1 cellular context compared by ENCODE assay signal in the genomic region with DNA sequence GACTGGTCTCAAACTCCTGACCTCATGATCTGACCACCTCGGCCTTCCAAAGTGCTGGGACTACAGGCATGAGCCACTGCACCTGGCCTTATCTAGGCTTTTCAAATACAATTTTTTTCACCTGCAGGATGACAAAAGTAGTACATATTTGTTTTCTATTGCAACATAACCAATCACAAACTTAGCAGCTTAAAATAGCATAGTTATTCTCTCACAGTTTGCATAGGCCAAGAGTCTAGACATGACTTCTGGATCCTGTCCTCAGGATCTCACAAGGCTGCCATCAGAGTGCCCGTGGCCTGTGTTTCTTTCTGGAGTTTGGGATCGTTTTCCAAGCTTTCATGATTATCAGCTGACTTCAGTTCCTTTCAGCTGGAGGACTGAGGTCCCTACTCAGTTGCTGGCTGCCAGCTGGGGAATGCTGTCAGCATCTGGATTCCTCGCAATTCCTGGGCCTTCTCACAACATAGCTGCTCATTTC.
TF ChIP-seq lines count a peak whose summit lies in the region.

No MANE protein-coding gene starts in this region.

TF ChIP-seq in HepG2, 621 proteins besides CTCF, POLR2A, EP300 and RAD21 (continued from another document and continues in another):
- TF ChIP-seq, protein P1, sequence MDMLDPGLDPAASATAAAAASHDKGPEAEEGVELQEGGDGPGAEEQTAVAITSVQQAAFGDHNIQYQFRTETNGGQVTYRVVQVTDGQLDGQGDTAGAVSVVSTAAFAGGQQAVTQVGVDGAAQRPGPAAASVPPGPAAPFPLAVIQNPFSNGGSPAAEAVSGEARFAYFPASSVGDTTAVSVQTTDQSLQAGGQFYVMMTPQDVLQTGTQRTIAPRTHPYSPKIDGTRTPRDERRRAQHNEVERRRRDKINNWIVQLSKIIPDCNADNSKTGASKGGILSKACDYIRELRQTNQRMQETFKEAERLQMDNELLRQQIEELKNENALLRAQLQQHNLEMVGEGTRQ (IDR thresholded peaks at IDR 0.05; ENCODE audit: low read depth, low read length) = no peak
- TF ChIP-seq, protein P1 (CRISPR knock-in tag; IDR thresholded peaks at IDR 0.05; ENCODE audit: borderline replicate concordance) = no peak
- no peak for TF ChIP-seq NCOA1 (CRISPR knock-in tag; IDR thresholded peaks at IDR 0.05)
- TF ChIP-seq NFKBIZ (CRISPR knock-in tag; IDR thresholded peaks at IDR 0.05) = no peak
- TF ChIP-seq TBP (CRISPR knock-in tag; IDR thresholded peaks at IDR 0.05) = no peak
- TF ChIP-seq ZBTB7B (CRISPR knock-in tag; IDR thresholded peaks at IDR 0.05) = no peak
- no peak for TF ChIP-seq PHF5A (CRISPR knock-in tag; IDR thresholded peaks at IDR 0.05; ENCODE audit: low read depth, unreplicated experiment)
- no peak for TF ChIP-seq MXD4 (CRISPR knock-in tag; IDR thresholded peaks at IDR 0.05)
- no peak for TF ChIP-seq POLR2G (IDR thresholded peaks at IDR 0.05; ENCODE audit: low read depth, low read length)
- TF ChIP-seq, protein P2, sequence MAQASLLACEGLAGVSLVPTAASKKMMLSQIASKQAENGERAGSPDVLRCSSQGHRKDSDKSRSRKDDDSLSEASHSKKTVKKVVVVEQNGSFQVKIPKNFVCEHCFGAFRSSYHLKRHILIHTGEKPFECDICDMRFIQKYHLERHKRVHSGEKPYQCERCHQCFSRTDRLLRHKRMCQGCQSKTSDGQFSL (CRISPR knock-in tag; IDR thresholded peaks at IDR 0.05) = no peak
- TF ChIP-seq, protein P3, sequence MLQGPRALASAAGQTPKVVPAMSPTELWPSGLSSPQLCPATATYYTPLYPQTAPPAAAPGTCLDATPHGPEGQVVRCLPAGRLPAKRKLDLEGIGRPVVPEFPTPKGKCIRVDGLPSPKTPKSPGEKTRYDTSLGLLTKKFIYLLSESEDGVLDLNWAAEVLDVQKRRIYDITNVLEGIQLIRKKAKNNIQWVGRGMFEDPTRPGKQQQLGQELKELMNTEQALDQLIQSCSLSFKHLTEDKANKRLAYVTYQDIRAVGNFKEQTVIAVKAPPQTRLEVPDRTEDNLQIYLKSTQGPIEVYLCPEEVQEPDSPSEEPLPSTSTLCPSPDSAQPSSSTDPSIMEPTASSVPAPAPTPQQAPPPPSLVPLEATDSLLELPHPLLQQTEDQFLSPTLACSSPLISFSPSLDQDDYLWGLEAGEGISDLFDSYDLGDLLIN (CRISPR knock-in tag; IDR thresholded peaks at IDR 0.05; ENCODE audit: borderline replicate concordance) = no peak
- no peak for TF ChIP-seq TSC22D2 (CRISPR knock-in tag; IDR thresholded peaks at IDR 0.05; ENCODE audit: borderline replicate concordance)
- no peak for TF ChIP-seq ZNF792 (CRISPR knock-in tag; IDR thresholded peaks at IDR 0.05)
- TF ChIP-seq ZNF350 (CRISPR knock-in tag; IDR thresholded peaks at IDR 0.05; ENCODE audit: borderline replicate concordance, low read depth) = no peak
- no peak for TF ChIP-seq ZNF550 (CRISPR knock-in tag; IDR thresholded peaks at IDR 0.05; ENCODE audit: borderline replicate concordance)
- no peak for TF ChIP-seq ZBTB7A (CRISPR knock-in tag; IDR thresholded peaks at IDR 0.05)
- TF ChIP-seq, protein P4, sequence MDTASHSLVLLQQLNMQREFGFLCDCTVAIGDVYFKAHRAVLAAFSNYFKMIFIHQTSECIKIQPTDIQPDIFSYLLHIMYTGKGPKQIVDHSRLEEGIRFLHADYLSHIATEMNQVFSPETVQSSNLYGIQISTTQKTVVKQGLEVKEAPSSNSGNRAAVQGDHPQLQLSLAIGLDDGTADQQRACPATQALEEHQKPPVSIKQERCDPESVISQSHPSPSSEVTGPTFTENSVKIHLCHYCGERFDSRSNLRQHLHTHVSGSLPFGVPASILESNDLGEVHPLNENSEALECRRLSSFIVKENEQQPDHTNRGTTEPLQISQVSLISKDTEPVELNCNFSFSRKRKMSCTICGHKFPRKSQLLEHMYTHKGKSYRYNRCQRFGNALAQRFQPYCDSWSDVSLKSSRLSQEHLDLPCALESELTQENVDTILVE (CRISPR knock-in tag; IDR thresholded peaks at IDR 0.05) = no peak
- TF ChIP-seq, protein P5, sequence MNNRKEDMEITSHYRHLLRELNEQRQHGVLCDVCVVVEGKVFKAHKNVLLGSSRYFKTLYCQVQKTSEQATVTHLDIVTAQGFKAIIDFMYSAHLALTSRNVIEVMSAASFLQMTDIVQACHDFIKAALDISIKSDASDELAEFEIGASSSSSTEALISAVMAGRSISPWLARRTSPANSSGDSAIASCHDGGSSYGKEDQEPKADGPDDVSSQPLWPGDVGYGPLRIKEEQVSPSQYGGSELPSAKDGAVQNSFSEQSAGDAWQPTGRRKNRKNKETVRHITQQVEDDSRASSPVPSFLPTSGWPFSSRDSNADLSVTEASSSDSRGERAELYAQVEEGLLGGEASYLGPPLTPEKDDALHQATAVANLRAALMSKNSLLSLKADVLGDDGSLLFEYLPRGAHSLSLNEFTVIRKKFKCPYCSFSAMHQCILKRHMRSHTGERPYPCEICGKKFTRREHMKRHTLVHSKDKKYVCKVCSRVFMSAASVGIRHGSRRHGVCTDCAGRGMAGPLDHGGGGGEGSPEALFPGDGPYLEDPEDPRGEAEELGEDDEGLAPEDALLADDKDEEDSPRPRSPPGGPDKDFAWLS (CRISPR knock-in tag; IDR thresholded peaks at IDR 0.05; ENCODE audit: borderline replicate concordance) = no peak
- TF ChIP-seq ATF1 (CRISPR knock-in tag; IDR thresholded peaks at IDR 0.05) = no peak
- TF ChIP-seq MAZ (IDR thresholded peaks at IDR 0.05; ENCODE audit: borderline replicate concordance, low read depth, low read length) = no peak
- no peak for TF ChIP-seq MAZ (CRISPR knock-in tag; IDR thresholded peaks at IDR 0.05; ENCODE audit: low read depth)
- no peak for TF ChIP-seq ZNF510 (CRISPR knock-in tag; IDR thresholded peaks at IDR 0.05; ENCODE audit: low read depth)
- TF ChIP-seq HMGA1 (CRISPR knock-in tag; conservative IDR thresholded peaks at IDR 0.05) = no peak
- TF ChIP-seq KAT7 (CRISPR knock-in tag; IDR thresholded peaks at IDR 0.05; ENCODE audit: borderline replicate concordance) = no peak
- no peak for TF ChIP-seq ARID2 (CRISPR knock-in tag; IDR thresholded peaks at IDR 0.05; ENCODE audit: borderline replicate concordance)
- TF ChIP-seq FOXA1 (IDR thresholded peaks at IDR 0.05) = no peak
- 0 out of 2 replicates have a peak, but pooled peaks have one; percentile 33 for TF ChIP-seq FOXA1 (CRISPR knock-in tag; IDR thresholded peaks at IDR 0.05)
- no peak for TF ChIP-seq MEIS1 (CRISPR knock-in tag; IDR thresholded peaks at IDR 0.05; ENCODE audit: borderline replicate concordance)
- TF ChIP-seq, protein P6, sequence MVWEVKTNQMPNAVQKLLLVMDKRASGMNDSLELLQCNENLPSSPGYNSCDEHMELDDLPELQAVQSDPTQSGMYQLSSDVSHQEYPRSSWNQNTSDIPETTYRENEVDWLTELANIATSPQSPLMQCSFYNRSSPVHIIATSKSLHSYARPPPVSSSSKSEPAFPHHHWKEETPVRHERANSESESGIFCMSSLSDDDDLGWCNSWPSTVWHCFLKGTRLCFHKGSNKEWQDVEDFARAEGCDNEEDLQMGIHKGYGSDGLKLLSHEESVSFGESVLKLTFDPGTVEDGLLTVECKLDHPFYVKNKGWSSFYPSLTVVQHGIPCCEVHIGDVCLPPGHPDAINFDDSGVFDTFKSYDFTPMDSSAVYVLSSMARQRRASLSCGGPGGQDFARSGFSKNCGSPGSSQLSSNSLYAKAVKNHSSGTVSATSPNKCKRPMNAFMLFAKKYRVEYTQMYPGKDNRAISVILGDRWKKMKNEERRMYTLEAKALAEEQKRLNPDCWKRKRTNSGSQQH (CRISPR knock-in tag; IDR thresholded peaks at IDR 0.05; ENCODE audit: low read depth) = no peak
- TF ChIP-seq NCOA5 (CRISPR knock-in tag; IDR thresholded peaks at IDR 0.05) = no peak
- TF ChIP-seq SALL1 (CRISPR knock-in tag; IDR thresholded peaks at IDR 0.05) = peak; percentile 39; the same call in 1 of the 2 replicates
- TF ChIP-seq ZNF484 (CRISPR knock-in tag; IDR thresholded peaks at IDR 0.05; ENCODE audit: borderline replicate concordance, low read depth) = no peak
- no peak for TF ChIP-seq ZNF17 (CRISPR knock-in tag; IDR thresholded peaks at IDR 0.05)
- TF ChIP-seq, protein P7, sequence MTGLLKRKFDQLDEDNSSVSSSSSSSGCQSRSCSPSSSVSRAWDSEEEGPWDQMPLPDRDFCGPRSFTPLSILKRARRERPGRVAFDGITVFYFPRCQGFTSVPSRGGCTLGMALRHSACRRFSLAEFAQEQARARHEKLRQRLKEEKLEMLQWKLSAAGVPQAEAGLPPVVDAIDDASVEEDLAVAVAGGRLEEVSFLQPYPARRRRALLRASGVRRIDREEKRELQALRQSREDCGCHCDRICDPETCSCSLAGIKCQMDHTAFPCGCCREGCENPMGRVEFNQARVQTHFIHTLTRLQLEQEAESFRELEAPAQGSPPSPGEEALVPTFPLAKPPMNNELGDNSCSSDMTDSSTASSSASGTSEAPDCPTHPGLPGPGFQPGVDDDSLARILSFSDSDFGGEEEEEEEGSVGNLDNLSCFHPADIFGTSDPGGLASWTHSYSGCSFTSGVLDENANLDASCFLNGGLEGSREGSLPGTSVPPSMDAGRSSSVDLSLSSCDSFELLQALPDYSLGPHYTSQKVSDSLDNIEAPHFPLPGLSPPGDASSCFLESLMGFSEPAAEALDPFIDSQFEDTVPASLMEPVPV (CRISPR knock-in tag; IDR thresholded peaks at IDR 0.05) = no peak
- TF ChIP-seq, protein P8, sequence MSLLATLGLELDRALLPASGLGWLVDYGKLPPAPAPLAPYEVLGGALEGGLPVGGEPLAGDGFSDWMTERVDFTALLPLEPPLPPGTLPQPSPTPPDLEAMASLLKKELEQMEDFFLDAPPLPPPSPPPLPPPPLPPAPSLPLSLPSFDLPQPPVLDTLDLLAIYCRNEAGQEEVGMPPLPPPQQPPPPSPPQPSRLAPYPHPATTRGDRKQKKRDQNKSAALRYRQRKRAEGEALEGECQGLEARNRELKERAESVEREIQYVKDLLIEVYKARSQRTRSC (CRISPR knock-in tag; IDR thresholded peaks at IDR 0.05; ENCODE audit: low read depth) = no peak
- TF ChIP-seq SRSF4 (IDR thresholded peaks at IDR 0.05; ENCODE audit: low read depth, low read length, poor library complexity, severe bottlenecking) = no peak
- TF ChIP-seq ZNF34 (CRISPR knock-in tag; IDR thresholded peaks at IDR 0.05; ENCODE audit: borderline replicate concordance) = no peak
- TF ChIP-seq, protein P9, sequence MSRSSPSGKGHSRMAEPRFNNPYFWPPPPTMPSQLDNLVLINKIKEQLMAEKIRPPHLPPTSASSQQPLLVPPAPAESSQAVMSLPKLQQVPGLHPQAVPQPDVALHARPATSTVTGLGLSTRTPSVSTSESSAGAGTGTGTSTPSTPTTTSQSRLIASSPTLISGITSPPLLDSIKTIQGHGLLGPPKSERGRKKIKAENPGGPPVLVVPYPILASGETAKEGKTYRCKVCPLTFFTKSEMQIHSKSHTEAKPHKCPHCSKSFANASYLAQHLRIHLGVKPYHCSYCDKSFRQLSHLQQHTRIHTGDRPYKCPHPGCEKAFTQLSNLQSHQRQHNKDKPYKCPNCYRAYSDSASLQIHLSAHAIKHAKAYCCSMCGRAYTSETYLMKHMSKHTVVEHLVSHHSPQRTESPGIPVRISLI (CRISPR knock-in tag; IDR thresholded peaks at IDR 0.05; ENCODE audit: borderline replicate concordance) = peak; percentile 69
- TF ChIP-seq ZFP1 (CRISPR knock-in tag; IDR thresholded peaks at IDR 0.05) = no peak
- no peak for TF ChIP-seq GATAD1 (CRISPR knock-in tag; IDR thresholded peaks at IDR 0.05)
- TF ChIP-seq FOSL2 (CRISPR knock-in tag; IDR thresholded peaks at IDR 0.05) = peak; percentile 29; the same call in 1 of the 2 replicates
- no peak for TF ChIP-seq SOX13 (IDR thresholded peaks at IDR 0.05)
- TF ChIP-seq SOX13 (CRISPR knock-in tag; conservative IDR thresholded peaks at IDR 0.05 in 1 of 2, IDR thresholded peaks at IDR 0.05 in 1 of 2) = peak in 1 of 2 experiments; percentile 60; a peak in 1 of 4 replicates
- TF ChIP-seq, protein P10, sequence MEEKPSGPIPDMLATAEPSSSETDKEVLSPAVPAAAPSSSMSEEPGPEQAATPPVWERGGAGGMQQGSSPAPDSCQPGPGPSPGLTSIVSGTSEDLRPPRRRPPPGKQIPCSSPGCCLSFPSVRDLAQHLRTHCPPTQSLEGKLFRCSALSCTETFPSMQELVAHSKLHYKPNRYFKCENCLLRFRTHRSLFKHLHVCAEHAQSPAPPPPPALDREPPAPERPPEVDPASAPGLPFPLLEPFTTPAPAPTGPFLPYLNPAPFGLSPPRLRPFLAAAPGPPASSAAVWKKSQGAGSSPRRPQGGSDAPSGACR (CRISPR knock-in tag; IDR thresholded peaks at IDR 0.05) = no peak
- TF ChIP-seq MEF2D (CRISPR knock-in tag; IDR thresholded peaks at IDR 0.05) = peak; percentile 92
- no peak for TF ChIP-seq ZNF30 (CRISPR knock-in tag; IDR thresholded peaks at IDR 0.05)
- TF ChIP-seq, protein P11, sequence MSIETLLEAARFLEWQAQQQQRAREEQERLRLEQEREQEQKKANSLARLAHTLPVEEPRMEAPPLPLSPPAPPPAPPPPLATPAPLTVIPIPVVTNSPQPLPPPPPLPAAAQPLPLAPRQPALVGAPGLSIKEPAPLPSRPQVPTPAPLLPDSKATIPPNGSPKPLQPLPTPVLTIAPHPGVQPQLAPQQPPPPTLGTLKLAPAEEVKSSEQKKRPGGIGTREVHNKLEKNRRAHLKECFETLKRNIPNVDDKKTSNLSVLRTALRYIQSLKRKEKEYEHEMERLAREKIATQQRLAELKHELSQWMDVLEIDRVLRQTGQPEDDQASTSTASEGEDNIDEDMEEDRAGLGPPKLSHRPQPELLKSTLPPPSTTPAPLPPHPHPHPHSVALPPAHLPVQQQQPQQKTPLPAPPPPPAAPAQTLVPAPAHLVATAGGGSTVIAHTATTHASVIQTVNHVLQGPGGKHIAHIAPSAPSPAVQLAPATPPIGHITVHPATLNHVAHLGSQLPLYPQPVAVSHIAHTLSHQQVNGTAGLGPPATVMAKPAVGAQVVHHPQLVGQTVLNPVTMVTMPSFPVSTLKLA (IDR thresholded peaks at IDR 0.05) = no peak
- TF ChIP-seq ZNF44 (CRISPR knock-in tag; IDR thresholded peaks at IDR 0.05) = no peak
- TF ChIP-seq ZC3H13 (CRISPR knock-in tag; IDR thresholded peaks at IDR 0.05) = no peak
- no peak for TF ChIP-seq TAF1 (CRISPR knock-in tag; IDR thresholded peaks at IDR 0.05)
- TF ChIP-seq, protein P12, sequence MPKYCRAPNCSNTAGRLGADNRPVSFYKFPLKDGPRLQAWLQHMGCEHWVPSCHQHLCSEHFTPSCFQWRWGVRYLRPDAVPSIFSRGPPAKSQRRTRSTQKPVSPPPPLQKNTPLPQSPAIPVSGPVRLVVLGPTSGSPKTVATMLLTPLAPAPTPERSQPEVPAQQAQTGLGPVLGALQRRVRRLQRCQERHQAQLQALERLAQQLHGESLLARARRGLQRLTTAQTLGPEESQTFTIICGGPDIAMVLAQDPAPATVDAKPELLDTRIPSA (CRISPR knock-in tag; IDR thresholded peaks at IDR 0.05; ENCODE audit: borderline replicate concordance) = no peak
- no peak for TF ChIP-seq ZNF253 (CRISPR knock-in tag; IDR thresholded peaks at IDR 0.05; ENCODE audit: borderline replicate concordance)
- no peak for TF ChIP-seq TCF7 (IDR thresholded peaks at IDR 0.05; ENCODE audit: low read depth)
- no peak for TF ChIP-seq KDM4B (CRISPR knock-in tag; IDR thresholded peaks at IDR 0.05)
- TF ChIP-seq ZNF644 (CRISPR knock-in tag; IDR thresholded peaks at IDR 0.05; ENCODE audit: low read depth) = no peak
